In genomic region chr3:46947545-46947899, GRCh38 we compare ENCODE assay signal across 8 cellular contexts. TPM values are rescaled to one million over a fixed set of nuclear protein-coding genes. Genes with fewer than 3 reads are reported as not detected.
DNase-seq lines count a peak whose midpoint lies in the region; ATAC-seq and TF ChIP-seq lines count a peak whose summit lies in the region.

No MANE protein-coding gene starts in this region.

- TF ChIP-seq CTCF in Calu3 (IDR thresholded peaks at IDR 0.05; ENCODE audit: unreplicated experiment) = no peak
- no peak for TF ChIP-seq CTCF in activated B cell treated with CpG ODN at 0.5 μM for 24 hours (IDR thresholded peaks at IDR 0.05)
- no peak for TF ChIP-seq CTCF in progenitor cell of endocrine pancreas (IDR thresholded peaks at IDR 0.05; ENCODE audit: unreplicated experiment)

- ATAC-seq in activated B cell treated with CpG ODN at 0.5 μM for 24 hours (ENCODE audit: low read depth) = no peak
- peak; percentile 0 for ATAC-seq in esophagus mucosa
- no peak for ATAC-seq in GM18505 (IDR thresholded peaks at IDR 0.05; ENCODE audit: unreplicated experiment)
- ATAC-seq in GM19452 (IDR thresholded peaks at IDR 0.05; ENCODE audit: unreplicated experiment) = no peak
- ATAC-seq in HG03039 (IDR thresholded peaks at IDR 0.05; ENCODE audit: unreplicated experiment) = no peak

- H3K27me3 Mint-ChIP-seq in Calu3 (ENCODE audit: unreplicated experiment) (no peaks in the 10 kb centered on the region), activated B cell treated with CpG ODN at 0.5 μM for 24 hours (no peaks in the 10 kb centered on the region), progenitor cell of endocrine pancreas (no peaks in the 10 kb centered on the region)

- H3K4me1 Mint-ChIP-seq in Calu3 (ENCODE audit: low read depth, unreplicated experiment) = peaks cover 75% of the 10 kb centered on the region
- peaks cover 90% of the 10 kb centered on the region for H3K4me1 Mint-ChIP-seq in activated B cell treated with CpG ODN at 0.5 μM for 24 hours
- peaks cover 81% of the 10 kb centered on the region for H3K4me1 Mint-ChIP-seq in progenitor cell of endocrine pancreas (ENCODE audit: low read depth)

- no peak for TF ChIP-seq POLR2A in GM18505 (IDR thresholded peaks at IDR 0.05; ENCODE audit: borderline replicate concordance, extremely low read depth, insufficient read depth, insufficient read length)

- no peaks in the 10 kb centered on the region for H3K9me3 Mint-ChIP-seq in Calu3 (ENCODE audit: low read depth, unreplicated experiment)
- H3K9me3 Mint-ChIP-seq in activated B cell treated with CpG ODN at 0.5 μM for 24 hours = no peaks in the 10 kb centered on the region
- no peaks in the 10 kb centered on the region for H3K9me3 Mint-ChIP-seq in progenitor cell of endocrine pancreas (ENCODE audit: low read depth)

- H3K36me3 Mint-ChIP-seq in Calu3 (ENCODE audit: insufficient read depth, unreplicated experiment) (peaks cover 58% of the 10 kb centered on the region), activated B cell treated with CpG ODN at 0.5 μM for 24 hours (ENCODE audit: low read depth) (peaks cover 54% of the 10 kb centered on the region), progenitor cell of endocrine pancreas (ENCODE audit: insufficient read depth) (peaks cover 6% of the 10 kb centered on the region)

- CTCF ChIA-PET in Calu3 (lab: Charles Lee) = interaction anchor here (1.1 to 2.2 kb wide), 4 partner anchors 12 to 38 kb away, joined by 5 to 7 read pairs (median 6); partner anchors contain the start of gene CCDC12
- CTCF ChIA-PET in activated B cell treated with CpG ODN at 0.5 μM for 24 hours (lab: Charles Lee) = interaction anchor here (0.9 to 1.3 kb wide), 2 partner anchors 12 to 28 kb away, joined by 3 read pairs; no protein-coding TSS in a partner anchor

- POLR2A ChIA-PET in activated B cell treated with CpG ODN at 0.5 μM for 24 hours (lab: Charles Lee) = interaction anchor here (0.7 to 1.7 kb wide), 4 partner anchors 11 to 20 kb away, joined by 3 to 10 read pairs (median 6); no protein-coding TSS in a partner anchor

- peak overlapping the region; percentile 97 for H3K27ac Mint-ChIP-seq in Calu3 (ENCODE audit: unreplicated experiment)
- peak overlapping the region; percentile 78 for H3K27ac Mint-ChIP-seq in activated B cell treated with CpG ODN at 0.5 μM for 24 hours
- peak overlapping the region; percentile 96 for H3K27ac Mint-ChIP-seq in progenitor cell of endocrine pancreas

- no peak for DNase-seq in Calu3
- DNase-seq in activated B cell treated with CpG ODN at 0.5 μM for 24 hours = no peak
- no peak for DNase-seq in progenitor cell of endocrine pancreas (ENCODE audit: low spot score, unreplicated experiment)
- no peak for DNase-seq in NCI-H2107 treated with DMSO at 0.1 percent for 48 hours (lab: John Stamatoyannopoulos, UW; ENCODE audit: unreplicated experiment)

- intact Hi-C loops in Calu3 (cut with micrococcal nuclease; ENCODE audit: unreplicated experiment) (no loop called here), activated B cell treated with CpG ODN at 0.5 μM for 24 hours (cut with micrococcal nuclease) (no loop called here)

- no TSS peak for BruUV-seq in Calu3 (replicated peaks; lab: Mats Ljungman, UMichigan)

- H3K4me3 Mint-ChIP-seq in Calu3 (ENCODE audit: low read depth, unreplicated experiment) (peak overlapping the region; percentile 31), activated B cell treated with CpG ODN at 0.5 μM for 24 hours (peak overlapping the region; percentile 41), progenitor cell of endocrine pancreas (ENCODE audit: low read depth) (no peak overlapping the region)

RNA-seq across cellular contexts. Expression of gene CCDC12, which starts 29.0 kb away (rescaled TPM):
- 47.3 and 47.5 TPM in 2 replicates for total RNA-seq in Calu3 (2022)
- total RNA-seq in activated B cell treated with CpG ODN at 0.5 μM for 24 hours = 93.8 and 98.4 TPM in 2 replicates
- 50.2 TPM for total RNA-seq in esophagus mucosa
- total RNA-seq in progenitor cell of endocrine pancreas = 62.3 and 64.3 TPM in 2 replicates

RNA-seq across cellular contexts. Expression of gene NBEAL2, which starts 31.9 kb away (rescaled TPM):
- total RNA-seq in Calu3 (2022) (115 and 143 TPM in 2 replicates), activated B cell treated with CpG ODN at 0.5 μM for 24 hours (79.8 and 98.6 TPM in 2 replicates), esophagus mucosa (117 TPM), progenitor cell of endocrine pancreas (292 and 320 TPM in 2 replicates)
